ENCODE assay signal across 8 cellular contexts in the genomic region with DNA sequence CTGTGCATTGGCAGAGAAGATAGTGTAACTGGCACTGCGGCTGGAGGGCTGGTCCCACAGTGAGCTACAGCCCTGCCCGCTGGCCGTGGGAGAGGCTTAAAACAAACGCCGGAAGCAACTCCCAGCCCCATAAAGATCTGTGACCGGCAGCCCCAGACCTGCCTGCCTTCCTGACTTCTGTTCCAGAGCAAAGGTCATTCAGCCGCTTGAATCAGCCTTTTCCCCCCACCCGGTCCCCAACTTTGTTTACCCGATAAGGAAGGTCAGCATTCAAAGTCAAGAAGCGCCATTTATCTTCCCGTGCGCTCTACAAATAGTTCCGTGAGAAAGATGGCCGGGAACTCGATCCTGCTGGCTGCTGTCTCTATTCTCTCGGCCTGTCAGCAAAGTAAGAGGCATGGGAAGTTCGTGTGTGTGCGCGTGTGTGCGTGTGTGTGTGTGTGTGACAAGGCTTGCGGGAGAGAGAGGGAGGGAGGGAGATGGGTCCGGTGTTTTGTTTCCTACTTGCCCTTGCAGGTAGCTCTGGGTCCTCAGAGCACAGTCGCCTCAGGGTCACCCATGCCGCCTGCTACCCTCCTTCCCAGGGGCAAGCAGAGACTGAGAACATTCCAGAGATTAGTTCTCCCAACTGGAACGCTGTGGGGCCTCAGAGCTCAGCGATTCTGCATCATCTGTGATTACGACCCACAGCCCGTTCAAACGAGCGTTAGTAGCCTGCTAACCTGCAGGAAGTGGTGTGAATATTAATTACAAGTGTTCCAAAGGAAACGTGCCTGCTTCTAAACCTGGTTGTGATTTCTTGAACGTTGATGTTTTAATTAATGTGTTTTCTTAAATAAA. TPM values are rescaled to one million over a fixed set of nuclear protein-coding genes. Genes with fewer than 3 reads are reported as not detected.
DNase-seq lines count a peak whose midpoint lies in the region; ATAC-seq and TF ChIP-seq lines count a peak whose summit lies in the region.

Gene MGST2 (plus strand): TSS at position 130 of the 840 bp plus-strand sequence. CDS start 201 bp downstream, at position 331.

- H3K27me3 ChIP-seq in endocrine pancreas (ENCODE audit: control insufficient read depth, insufficient read depth, low read length), result no peaks in the 10 kb centered on the region
- H3K27me3 ChIP-seq in lung (ENCODE audit: control insufficient read depth, insufficient read depth), result no peaks in the 10 kb centered on the region

- H3K4me3 ChIP-seq in endocrine pancreas (ENCODE audit: control insufficient read depth, insufficient read depth, low read length) (peak within 1 kb of the TSS; percentile 67), lung (peak within 1 kb of the TSS; percentile 46)

- ATAC-seq in GM18861 (IDR thresholded peaks at IDR 0.05; ENCODE audit: unreplicated experiment) (peak; percentile 78), HG03039 (IDR thresholded peaks at IDR 0.05; ENCODE audit: unreplicated experiment) (peak; percentile 90), lung (ENCODE audit: insufficient read depth, low FRiP score) (peak; percentile 74)
- peak; percentile 93 for ATAC-seq in stimulated activated naive CD8-positive, alpha-beta T cell treated with anti-CD3 and anti-CD28 coated beads, Interleukin-15, Interleukin-2, amounts not matched to agents 100 U/mL and 50 U/mL, for 24 hours

- H3K9me3 ChIP-seq in endocrine pancreas (ENCODE audit: control insufficient read depth, low read length), result no peaks in the 10 kb centered on the region
- no peaks in the 10 kb centered on the region for H3K9me3 ChIP-seq in lung (ENCODE audit: control insufficient read depth in 2 of 2, insufficient read depth in 1 of 2, low read length in 1 of 2)

- H3K4me1 ChIP-seq in endocrine pancreas (ENCODE audit: control insufficient read depth, insufficient read depth, low read length) (no peaks in the 10 kb centered on the region), lung (ENCODE audit: control insufficient read depth in 2 of 2, insufficient read depth in 2 of 2, low read length in 2 of 2) (peaks cover 16% of the 10 kb centered on the region in 2 donors)

- H3K36me3 ChIP-seq in endocrine pancreas (ENCODE audit: control insufficient read depth, insufficient read depth, low read length) (no peaks in the 10 kb centered on the region), lung (ENCODE audit: control insufficient read depth in 2 of 2, insufficient read depth in 2 of 2, low read length in 2 of 2) (no peaks in the 10 kb centered on the region)

- no peak for TF ChIP-seq CTCF in lung (IDR thresholded peaks at IDR 0.05; ENCODE audit: control extremely low read depth, extremely low read depth)

- peak within 1 kb of the TSS; percentile 84 for H3K9ac ChIP-seq in endocrine pancreas (ENCODE audit: control insufficient read depth, insufficient read depth, low read length)

- WGBS in lung, 2 donors, result 0 to 1% methylated on average over 32 of the region's 32 CpGs

- H3K27ac ChIP-seq in lung (ENCODE audit: low read depth in 1 of 2, low read length in 1 of 2), result peak within 1 kb of the TSS; percentile 85 to 87

- peak; percentile 55 to 63 for DNase-seq in AML-193 (lab: John Stamatoyannopoulos, UW)
- DNase-seq in NCI-H2171 (lab: John Stamatoyannopoulos, UW), result peak; percentile 30
- DNase-seq in activated CD4-positive, CD25-positive, alpha-beta regulatory T cell treated with anti-CD3 and anti-CD28 coated beads, Interleukin-2, amount 50 U/mL, for 72 hours, result peak; percentile 56
- DNase-seq in lung (ENCODE audit: low spot score), result peak; percentile 73
- DNase-seq in stimulated activated naive CD8-positive, alpha-beta T cell treated with anti-CD3 and anti-CD28 coated beads, Interleukin-15, Interleukin-2, amounts not matched to agents 100 U/mL and 50 U/mL, for 24 hours, result peak; percentile 56

RNA-seq across cellular contexts. Expression of gene MGST2, which starts in this region (rescaled TPM):
- total RNA-seq in lung, result 10 to 100 TPM; 51.7 to 54.1 TPM
- polyA plus RNA-seq in lung, result 100 to 1,000 TPM in 1 of 2 donors, 10 to 100 TPM in 1; 66.1 to 171 TPM

Comparison
In these comparisons a context has a peak if more than half of its experiments do, and no peak if none do; other contexts are left out.
1. Peak in every context shown above with its lines: DNase-seq, ATAC-seq, H3K4me3 ChIP-seq and H3K27ac ChIP-seq.